ENCODE assay signal across 1 cellular context in the genomic region with DNA sequence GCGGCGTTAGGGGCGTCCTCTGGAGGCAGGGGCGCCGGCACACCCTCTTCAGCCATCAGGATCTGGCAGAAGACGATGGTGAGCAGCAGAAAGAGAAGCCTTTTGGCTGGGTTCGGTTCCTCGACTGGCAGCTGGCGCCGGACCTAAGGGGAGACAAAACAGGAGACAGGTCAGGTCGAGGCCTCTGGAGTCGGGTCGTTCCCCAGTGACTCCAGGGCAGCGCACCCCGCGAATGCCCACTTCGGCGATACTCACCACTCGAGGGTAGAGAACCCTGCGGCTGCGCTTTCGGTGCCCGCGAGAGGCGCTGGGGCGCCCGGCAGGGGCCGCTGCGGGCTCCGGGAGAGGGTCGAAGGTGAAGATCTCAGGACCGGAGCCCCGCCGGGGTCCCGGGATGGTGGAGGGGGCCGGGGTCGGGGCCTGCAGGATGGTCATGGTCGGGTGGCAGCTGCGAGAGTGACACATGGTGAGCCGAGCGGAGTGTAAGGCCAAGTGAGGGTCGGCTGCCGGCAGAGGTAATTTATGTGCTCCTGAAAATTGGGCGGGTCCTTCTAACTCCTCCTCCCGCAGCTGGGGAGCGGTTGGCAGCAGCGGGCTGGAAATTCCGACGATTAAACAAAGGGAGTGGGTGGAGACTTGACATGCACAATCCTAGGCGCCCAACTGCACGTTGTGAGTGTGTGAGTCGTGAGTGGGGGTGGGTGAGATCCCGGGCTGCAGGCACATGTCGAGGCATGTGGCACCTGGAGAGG.
TF ChIP-seq lines count a peak whose summit lies in the region.

A gene with protein sequence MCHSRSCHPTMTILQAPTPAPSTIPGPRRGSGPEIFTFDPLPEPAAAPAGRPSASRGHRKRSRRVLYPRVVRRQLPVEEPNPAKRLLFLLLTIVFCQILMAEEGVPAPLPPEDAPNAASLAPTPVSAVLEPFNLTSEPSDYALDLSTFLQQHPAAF (minus strand): TSS at position 494 of the 752 bp plus-strand sequence. CDS start 29 bp downstream, at position 465.

TF ChIP-seq in HepG2, 621 proteins besides CTCF, POLR2A, EP300 and RAD21 (continued from another document and continues in another):
- TF ChIP-seq, protein P1, sequence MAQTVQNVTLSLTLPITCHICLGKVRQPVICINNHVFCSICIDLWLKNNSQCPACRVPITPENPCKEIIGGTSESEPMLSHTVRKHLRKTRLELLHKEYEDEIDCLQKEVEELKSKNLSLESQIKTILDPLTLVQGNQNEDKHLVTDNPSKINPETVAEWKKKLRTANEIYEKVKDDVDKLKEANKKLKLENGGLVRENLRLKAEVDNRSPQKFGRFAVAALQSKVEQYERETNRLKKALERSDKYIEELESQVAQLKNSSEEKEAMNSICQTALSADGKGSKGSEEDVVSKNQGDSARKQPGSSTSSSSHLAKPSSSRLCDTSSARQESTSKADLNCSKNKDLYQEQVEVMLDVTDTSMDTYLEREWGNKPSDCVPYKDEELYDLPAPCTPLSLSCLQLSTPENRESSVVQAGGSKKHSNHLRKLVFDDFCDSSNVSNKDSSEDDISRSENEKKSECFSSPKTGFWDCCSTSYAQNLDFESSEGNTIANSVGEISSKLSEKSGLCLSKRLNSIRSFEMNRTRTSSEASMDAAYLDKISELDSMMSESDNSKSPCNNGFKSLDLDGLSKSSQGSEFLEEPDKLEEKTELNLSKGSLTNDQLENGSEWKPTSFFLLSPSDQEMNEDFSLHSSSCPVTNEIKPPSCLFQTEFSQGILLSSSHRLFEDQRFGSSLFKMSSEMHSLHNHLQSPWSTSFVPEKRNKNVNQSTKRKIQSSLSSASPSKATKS (CRISPR knock-in tag; IDR thresholded peaks at IDR 0.05), result no peak
- TF ChIP-seq SP140L (CRISPR knock-in tag; IDR thresholded peaks at IDR 0.05; ENCODE audit: borderline replicate concordance), result peak; percentile 92; the same call in 1 of the 2 replicates
- TF ChIP-seq ZNF468 (CRISPR knock-in tag; IDR thresholded peaks at IDR 0.05), result no peak; the same call in 1 of the 2 replicates
- TF ChIP-seq SKI (IDR thresholded peaks at IDR 0.05; ENCODE audit: partially characterized antibody), result peak; percentile 37
- peak; percentile 64 for TF ChIP-seq ETV5 (CRISPR knock-in tag; IDR thresholded peaks at IDR 0.05; ENCODE audit: borderline replicate concordance)
- TF ChIP-seq, protein P2, sequence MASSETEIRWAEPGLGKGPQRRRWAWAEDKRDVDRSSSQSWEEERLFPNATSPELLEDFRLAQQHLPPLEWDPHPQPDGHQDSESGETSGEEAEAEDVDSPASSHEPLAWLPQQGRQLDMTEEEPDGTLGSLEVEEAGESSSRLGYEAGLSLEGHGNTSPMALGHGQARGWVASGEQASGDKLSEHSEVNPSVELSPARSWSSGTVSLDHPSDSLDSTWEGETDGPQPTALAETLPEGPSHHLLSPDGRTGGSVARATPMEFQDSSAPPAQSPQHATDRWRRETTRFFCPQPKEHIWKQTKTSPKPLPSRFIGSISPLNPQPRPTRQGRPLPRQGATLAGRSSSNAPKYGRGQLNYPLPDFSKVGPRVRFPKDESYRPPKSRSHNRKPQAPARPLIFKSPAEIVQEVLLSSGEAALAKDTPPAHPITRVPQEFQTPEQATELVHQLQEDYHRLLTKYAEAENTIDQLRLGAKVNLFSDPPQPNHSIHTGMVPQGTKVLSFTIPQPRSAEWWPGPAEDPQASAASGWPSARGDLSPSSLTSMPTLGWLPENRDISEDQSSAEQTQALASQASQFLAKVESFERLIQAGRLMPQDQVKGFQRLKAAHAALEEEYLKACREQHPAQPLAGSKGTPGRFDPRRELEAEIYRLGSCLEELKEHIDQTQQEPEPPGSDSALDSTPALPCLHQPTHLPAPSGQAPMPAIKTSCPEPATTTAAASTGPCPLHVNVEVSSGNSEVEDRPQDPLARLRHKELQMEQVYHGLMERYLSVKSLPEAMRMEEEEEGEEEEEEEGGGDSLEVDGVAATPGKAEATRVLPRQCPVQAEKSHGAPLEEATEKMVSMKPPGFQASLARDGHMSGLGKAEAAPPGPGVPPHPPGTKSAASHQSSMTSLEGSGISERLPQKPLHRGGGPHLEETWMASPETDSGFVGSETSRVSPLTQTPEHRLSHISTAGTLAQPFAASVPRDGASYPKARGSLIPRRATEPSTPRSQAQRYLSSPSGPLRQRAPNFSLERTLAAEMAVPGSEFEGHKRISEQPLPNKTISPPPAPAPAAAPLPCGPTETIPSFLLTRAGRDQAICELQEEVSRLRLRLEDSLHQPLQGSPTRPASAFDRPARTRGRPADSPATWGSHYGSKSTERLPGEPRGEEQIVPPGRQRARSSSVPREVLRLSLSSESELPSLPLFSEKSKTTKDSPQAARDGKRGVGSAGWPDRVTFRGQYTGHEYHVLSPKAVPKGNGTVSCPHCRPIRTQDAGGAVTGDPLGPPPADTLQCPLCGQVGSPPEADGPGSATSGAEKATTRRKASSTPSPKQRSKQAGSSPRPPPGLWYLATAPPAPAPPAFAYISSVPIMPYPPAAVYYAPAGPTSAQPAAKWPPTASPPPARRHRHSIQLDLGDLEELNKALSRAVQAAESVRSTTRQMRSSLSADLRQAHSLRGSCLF (CRISPR knock-in tag; IDR thresholded peaks at IDR 0.05; ENCODE audit: borderline replicate concordance), result peak; percentile 86
- TF ChIP-seq, protein P3, sequence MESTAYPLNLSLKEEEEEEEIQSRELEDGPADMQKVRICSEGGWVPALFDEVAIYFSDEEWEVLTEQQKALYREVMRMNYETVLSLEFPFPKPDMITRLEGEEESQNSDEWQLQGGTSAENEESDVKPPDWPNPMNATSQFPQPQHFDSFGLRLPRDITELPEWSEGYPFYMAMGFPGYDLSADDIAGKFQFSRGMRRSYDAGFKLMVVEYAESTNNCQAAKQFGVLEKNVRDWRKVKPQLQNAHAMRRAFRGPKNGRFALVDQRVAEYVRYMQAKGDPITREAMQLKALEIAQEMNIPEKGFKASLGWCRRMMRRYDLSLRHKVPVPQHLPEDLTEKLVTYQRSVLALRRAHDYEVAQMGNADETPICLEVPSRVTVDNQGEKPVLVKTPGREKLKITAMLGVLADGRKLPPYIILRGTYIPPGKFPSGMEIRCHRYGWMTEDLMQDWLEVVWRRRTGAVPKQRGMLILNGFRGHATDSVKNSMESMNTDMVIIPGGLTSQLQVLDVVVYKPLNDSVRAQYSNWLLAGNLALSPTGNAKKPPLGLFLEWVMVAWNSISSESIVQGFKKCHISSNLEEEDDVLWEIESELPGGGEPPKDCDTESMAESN (CRISPR knock-in tag; conservative IDR thresholded peaks at IDR 0.05), result peak; percentile 52
- peak; percentile 92 for TF ChIP-seq ZNF558 (CRISPR knock-in tag; IDR thresholded peaks at IDR 0.05; ENCODE audit: borderline replicate concordance)
- TF ChIP-seq, protein P4, sequence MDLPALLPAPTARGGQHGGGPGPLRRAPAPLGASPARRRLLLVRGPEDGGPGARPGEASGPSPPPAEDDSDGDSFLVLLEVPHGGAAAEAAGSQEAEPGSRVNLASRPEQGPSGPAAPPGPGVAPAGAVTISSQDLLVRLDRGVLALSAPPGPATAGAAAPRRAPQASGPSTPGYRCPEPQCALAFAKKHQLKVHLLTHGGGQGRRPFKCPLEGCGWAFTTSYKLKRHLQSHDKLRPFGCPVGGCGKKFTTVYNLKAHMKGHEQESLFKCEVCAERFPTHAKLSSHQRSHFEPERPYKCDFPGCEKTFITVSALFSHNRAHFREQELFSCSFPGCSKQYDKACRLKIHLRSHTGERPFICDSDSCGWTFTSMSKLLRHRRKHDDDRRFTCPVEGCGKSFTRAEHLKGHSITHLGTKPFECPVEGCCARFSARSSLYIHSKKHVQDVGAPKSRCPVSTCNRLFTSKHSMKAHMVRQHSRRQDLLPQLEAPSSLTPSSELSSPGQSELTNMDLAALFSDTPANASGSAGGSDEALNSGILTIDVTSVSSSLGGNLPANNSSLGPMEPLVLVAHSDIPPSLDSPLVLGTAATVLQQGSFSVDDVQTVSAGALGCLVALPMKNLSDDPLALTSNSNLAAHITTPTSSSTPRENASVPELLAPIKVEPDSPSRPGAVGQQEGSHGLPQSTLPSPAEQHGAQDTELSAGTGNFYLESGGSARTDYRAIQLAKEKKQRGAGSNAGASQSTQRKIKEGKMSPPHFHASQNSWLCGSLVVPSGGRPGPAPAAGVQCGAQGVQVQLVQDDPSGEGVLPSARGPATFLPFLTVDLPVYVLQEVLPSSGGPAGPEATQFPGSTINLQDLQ (CRISPR knock-in tag; IDR thresholded peaks at IDR 0.05), result peak; percentile 58; the same call in 1 of the 2 replicates
- TF ChIP-seq GTF3A (CRISPR knock-in tag; conservative IDR thresholded peaks at IDR 0.05), result no peak
- peak; percentile 99 for TF ChIP-seq RBM22 (optimal IDR thresholded peaks at IDR 0.05; ENCODE audit: low read length)
- TF ChIP-seq, protein P5, sequence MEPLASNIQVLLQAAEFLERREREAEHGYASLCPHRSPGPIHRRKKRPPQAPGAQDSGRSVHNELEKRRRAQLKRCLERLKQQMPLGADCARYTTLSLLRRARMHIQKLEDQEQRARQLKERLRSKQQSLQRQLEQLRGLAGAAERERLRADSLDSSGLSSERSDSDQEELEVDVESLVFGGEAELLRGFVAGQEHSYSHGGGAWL (CRISPR knock-in tag; IDR thresholded peaks at IDR 0.05), result peak; percentile 76
- TF ChIP-seq SIX4 (CRISPR knock-in tag; IDR thresholded peaks at IDR 0.05), result peak; percentile 25; the same call in 1 of the 2 replicates
- no peak; the same call in none of the 2 replicates for TF ChIP-seq MAF1 (CRISPR knock-in tag; IDR thresholded peaks at IDR 0.05; ENCODE audit: borderline replicate concordance)
- TF ChIP-seq, protein P6, sequence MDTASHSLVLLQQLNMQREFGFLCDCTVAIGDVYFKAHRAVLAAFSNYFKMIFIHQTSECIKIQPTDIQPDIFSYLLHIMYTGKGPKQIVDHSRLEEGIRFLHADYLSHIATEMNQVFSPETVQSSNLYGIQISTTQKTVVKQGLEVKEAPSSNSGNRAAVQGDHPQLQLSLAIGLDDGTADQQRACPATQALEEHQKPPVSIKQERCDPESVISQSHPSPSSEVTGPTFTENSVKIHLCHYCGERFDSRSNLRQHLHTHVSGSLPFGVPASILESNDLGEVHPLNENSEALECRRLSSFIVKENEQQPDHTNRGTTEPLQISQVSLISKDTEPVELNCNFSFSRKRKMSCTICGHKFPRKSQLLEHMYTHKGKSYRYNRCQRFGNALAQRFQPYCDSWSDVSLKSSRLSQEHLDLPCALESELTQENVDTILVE (CRISPR knock-in tag; IDR thresholded peaks at IDR 0.05), result peak; percentile 68; the same call in 1 of the 2 replicates
- peak; percentile 39; the same call in 1 of the 2 replicates for TF ChIP-seq ZNF768 (CRISPR knock-in tag; IDR thresholded peaks at IDR 0.05)
- peak; percentile 62; the same call in 1 of the 2 replicates for TF ChIP-seq KLF12 (CRISPR knock-in tag; IDR thresholded peaks at IDR 0.05; ENCODE audit: borderline replicate concordance)
- TF ChIP-seq BORCS8-MEF2B (CRISPR knock-in tag; IDR thresholded peaks at IDR 0.05), result no peak
- TF ChIP-seq, protein P7, sequence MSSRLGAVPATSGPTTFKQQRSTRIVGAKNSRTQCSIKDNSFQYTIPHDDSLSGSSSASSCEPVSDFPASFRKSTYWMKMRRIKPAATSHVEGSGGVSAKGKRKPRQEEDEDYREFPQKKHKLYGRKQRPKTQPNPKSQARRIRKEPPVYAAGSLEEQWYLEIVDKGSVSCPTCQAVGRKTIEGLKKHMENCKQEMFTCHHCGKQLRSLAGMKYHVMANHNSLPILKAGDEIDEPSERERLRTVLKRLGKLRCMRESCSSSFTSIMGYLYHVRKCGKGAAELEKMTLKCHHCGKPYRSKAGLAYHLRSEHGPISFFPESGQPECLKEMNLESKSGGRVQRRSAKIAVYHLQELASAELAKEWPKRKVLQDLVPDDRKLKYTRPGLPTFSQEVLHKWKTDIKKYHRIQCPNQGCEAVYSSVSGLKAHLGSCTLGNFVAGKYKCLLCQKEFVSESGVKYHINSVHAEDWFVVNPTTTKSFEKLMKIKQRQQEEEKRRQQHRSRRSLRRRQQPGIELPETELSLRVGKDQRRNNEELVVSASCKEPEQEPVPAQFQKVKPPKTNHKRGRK (CRISPR knock-in tag; IDR thresholded peaks at IDR 0.05), result no peak
- TF ChIP-seq, protein P8, sequence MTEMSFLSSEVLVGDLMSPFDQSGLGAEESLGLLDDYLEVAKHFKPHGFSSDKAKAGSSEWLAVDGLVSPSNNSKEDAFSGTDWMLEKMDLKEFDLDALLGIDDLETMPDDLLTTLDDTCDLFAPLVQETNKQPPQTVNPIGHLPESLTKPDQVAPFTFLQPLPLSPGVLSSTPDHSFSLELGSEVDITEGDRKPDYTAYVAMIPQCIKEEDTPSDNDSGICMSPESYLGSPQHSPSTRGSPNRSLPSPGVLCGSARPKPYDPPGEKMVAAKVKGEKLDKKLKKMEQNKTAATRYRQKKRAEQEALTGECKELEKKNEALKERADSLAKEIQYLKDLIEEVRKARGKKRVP (CRISPR knock-in tag; IDR thresholded peaks at IDR 0.05), result peak in 1 of 2 experiments; percentile 81; a peak in 2 of 4 replicates
- TF ChIP-seq ATRX (CRISPR knock-in tag; IDR thresholded peaks at IDR 0.05; ENCODE audit: borderline replicate concordance), result no peak
- TF ChIP-seq, protein P9, sequence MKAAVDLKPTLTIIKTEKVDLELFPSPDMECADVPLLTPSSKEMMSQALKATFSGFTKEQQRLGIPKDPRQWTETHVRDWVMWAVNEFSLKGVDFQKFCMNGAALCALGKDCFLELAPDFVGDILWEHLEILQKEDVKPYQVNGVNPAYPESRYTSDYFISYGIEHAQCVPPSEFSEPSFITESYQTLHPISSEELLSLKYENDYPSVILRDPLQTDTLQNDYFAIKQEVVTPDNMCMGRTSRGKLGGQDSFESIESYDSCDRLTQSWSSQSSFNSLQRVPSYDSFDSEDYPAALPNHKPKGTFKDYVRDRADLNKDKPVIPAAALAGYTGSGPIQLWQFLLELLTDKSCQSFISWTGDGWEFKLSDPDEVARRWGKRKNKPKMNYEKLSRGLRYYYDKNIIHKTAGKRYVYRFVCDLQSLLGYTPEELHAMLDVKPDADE (CRISPR knock-in tag; IDR thresholded peaks at IDR 0.05), result peak; percentile 86; the same call in 1 of the 2 replicates
- peak; percentile 57; the same call in 1 of the 2 replicates for TF ChIP-seq ZNF143 (CRISPR knock-in tag; IDR thresholded peaks at IDR 0.05)
- TF ChIP-seq PHF20 (CRISPR knock-in tag; IDR thresholded peaks at IDR 0.05), result 0 out of 2 replicates have a peak, but pooled peaks have one; percentile 44
- TF ChIP-seq ZNF672 (CRISPR knock-in tag; IDR thresholded peaks at IDR 0.05), result no peak
- TF ChIP-seq MAZ (IDR thresholded peaks at IDR 0.05; ENCODE audit: borderline replicate concordance, low read depth, low read length), result peak; percentile 81
- peak; percentile 84 for TF ChIP-seq MAZ (CRISPR knock-in tag; IDR thresholded peaks at IDR 0.05; ENCODE audit: low read depth)
- no peak for TF ChIP-seq HNRNPH1 (optimal IDR thresholded peaks at IDR 0.05; ENCODE audit: low read depth, low read length)
- peak; percentile 82; the same call in 1 of the 2 replicates for TF ChIP-seq NFKBIZ (CRISPR knock-in tag; IDR thresholded peaks at IDR 0.05)
- TF ChIP-seq KLF15 (CRISPR knock-in tag; IDR thresholded peaks at IDR 0.05; ENCODE audit: borderline replicate concordance), result peak; percentile 77; the same call in 1 of the 2 replicates
- TF ChIP-seq ZNF225 (CRISPR knock-in tag; IDR thresholded peaks at IDR 0.05), result peak; percentile 81
- TF ChIP-seq ZNF3 (CRISPR knock-in tag; IDR thresholded peaks at IDR 0.05), result no peak
- TF ChIP-seq NFKB2 (CRISPR knock-in tag; IDR thresholded peaks at IDR 0.05; ENCODE audit: borderline replicate concordance), result peak; percentile 98
- TF ChIP-seq CEBPG (CRISPR knock-in tag; IDR thresholded peaks at IDR 0.05), result no peak
- peak; percentile 93; the same call in 1 of the 2 replicates for TF ChIP-seq SIN3A (IDR thresholded peaks at IDR 0.05; ENCODE audit: borderline replicate concordance, low read depth, low read length)
- no peak for TF ChIP-seq ZNF337 (CRISPR knock-in tag; IDR thresholded peaks at IDR 0.05; ENCODE audit: borderline replicate concordance, low read depth)
